8 cellular contexts compared by ENCODE assay signal in genomic region chr9:127714916-127715442, GRCh38. TPM values are rescaled to one million over a fixed set of nuclear protein-coding genes. Genes with fewer than 3 reads are reported as not detected.
DNase-seq lines count a peak whose midpoint lies in the region; ATAC-seq, FAIRE-seq and TF ChIP-seq lines count a peak whose summit lies in the region.

No MANE protein-coding gene starts in this region.

- in situ Hi-C loops in astrocyte of the cerebellum (cut with HindIII; ENCODE audit: low sequenced_read_pairs), result no loop called here

- H3K4me3 ChIP-seq in GM08714 (ENCODE audit: low read length) (peak overlapping the region; percentile 74), astrocyte of the cerebellum (ENCODE audit: low read depth, low read length) (peak overlapping the region; percentile 85), kidney (ENCODE audit: low read length in 2 of 2) (peak overlapping the region; percentile 91), subcutaneous abdominal adipose tissue (ENCODE audit: low read depth in 1 of 5, low read length in 5 of 5) (peak overlapping the region; percentile 75 to 92 (median 85))

- TF ChIP-seq CTCF in astrocyte of the cerebellum (IDR thresholded peaks at IDR 0.05; ENCODE audit: low read depth, low read length, missing control alignments) (no peak), kidney (IDR thresholded peaks at IDR 0.05; ENCODE audit: borderline replicate concordance, extremely low read depth, insufficient read depth) (no peak)

- H3K4me1 ChIP-seq in kidney (ENCODE audit: control insufficient read depth in 1 of 2, insufficient read depth in 1 of 2, low read depth in 1 of 2, low read length in 2 of 2) (peaks cover 3 to 12% of the 10 kb centered on the region in 2 donors), subcutaneous abdominal adipose tissue (ENCODE audit: control insufficient read depth in 5 of 5, insufficient read depth in 5 of 5, low read length in 5 of 5) (peaks cover 0 to 23% (median 17%) of the 10 kb centered on the region in 5 donors)

- no peaks in the 10 kb centered on the region for H3K27me3 ChIP-seq in subcutaneous abdominal adipose tissue (ENCODE audit: control insufficient read depth in 5 of 5, insufficient read depth in 4 of 5, low read length in 5 of 5)

- no peak for FAIRE-seq in kidney (lab: Jason Lieb, UNC)

- DNase-seq in astrocyte of the cerebellum (ENCODE audit: low read depth) (no peak), kidney (peak; percentile 85), NCI-H1048 (lab: John Stamatoyannopoulos, UW) (no peak)

- H3K9ac ChIP-seq in kidney (ENCODE audit: low read length in 2 of 2) (peak overlapping the region; percentile 71 to 73), subcutaneous abdominal adipose tissue (ENCODE audit: low read length in 5 of 5) (peak overlapping the region in 4 of 5 donors; percentile 79 to 89 (median 86))

- intact Hi-C loops in kidney (cut with DNase I), result no loop called here

- no peaks in the 10 kb centered on the region for H3K9me3 ChIP-seq in kidney (ENCODE audit: control insufficient read depth in 1 of 2, low read length in 2 of 2)
- H3K9me3 ChIP-seq in subcutaneous abdominal adipose tissue (ENCODE audit: control insufficient read depth in 5 of 5, low read length in 5 of 5), result no peaks in the 10 kb centered on the region

- H3K36me3 ChIP-seq in kidney (ENCODE audit: control insufficient read depth in 1 of 2, insufficient read depth in 2 of 2, low read length in 2 of 2) (no peaks in the 10 kb centered on the region), subcutaneous abdominal adipose tissue (ENCODE audit: control insufficient read depth in 5 of 5, insufficient read depth in 5 of 5, low read length in 5 of 5) (no peaks in the 10 kb centered on the region)

- ATAC-seq in HG03460 (IDR thresholded peaks at IDR 0.05; ENCODE audit: unreplicated experiment), result peak; percentile 7
- ATAC-seq in GM21723 (IDR thresholded peaks at IDR 0.05; ENCODE audit: unreplicated experiment), result no peak
- ATAC-seq in GM21360 (IDR thresholded peaks at IDR 0.05; ENCODE audit: unreplicated experiment), result no peak

- H3K27ac ChIP-seq in kidney (ENCODE audit: low read depth in 2 of 2, low read length in 2 of 2) (no peak overlapping the region), subcutaneous abdominal adipose tissue (ENCODE audit: low read depth, low read length) (peak overlapping the region; percentile 60)

RNA-seq across cellular contexts. Expression of gene PTRH1, which starts 0.5 kb away (rescaled TPM):
- 20.5 TPM for total RNA-seq in kidney
- 41.3 TPM for polyA plus RNA-seq in kidney (ENCODE audit: insufficient read depth, low read depth, low replicate concordance)

RNA-seq across cellular contexts. Expression of gene TTC16, which starts 0.9 kb away (rescaled TPM):
- 0.72 TPM for total RNA-seq in kidney
- 0.32 TPM for polyA plus RNA-seq in kidney (ENCODE audit: insufficient read depth, low read depth, low replicate concordance)

RNA-seq across cellular contexts. Expression of gene CFAP157, which starts 8.2 kb away (rescaled TPM):
- total RNA-seq in kidney, result 2.9 TPM
- polyA plus RNA-seq in kidney (ENCODE audit: insufficient read depth, low read depth, low replicate concordance), result 0.41 TPM

RNA-seq across cellular contexts. Expression of gene TOR2A, which starts 20.1 kb away (rescaled TPM):
- 12.7 TPM for total RNA-seq in kidney
- polyA plus RNA-seq in kidney (ENCODE audit: insufficient read depth, low read depth, low replicate concordance), result 14.5 TPM
